14 cellular contexts compared by ENCODE assay signal in genomic region chr12:47862157-47862556, GRCh38. TPM values are rescaled to one million over a fixed set of nuclear protein-coding genes. Genes with fewer than 3 reads are reported as not detected.
DNase-seq lines count a peak whose midpoint lies in the region; ATAC-seq and TF ChIP-seq lines count a peak whose summit lies in the region.
"Had no signal": no experiment of that assay in that cellular context is flagged by ENCODE, and none has a peak within 500 bp of the region (broad histone marks: within the 10 kb centered on the region; RNA-seq: fewer than 3 reads in every experiment).

No MANE protein-coding gene starts in this region.

- no peak for DNase-seq in activated CD4-positive, alpha-beta T cell treated with anti-CD3 and anti-CD28 coated beads for 36 hours
- no peak for DNase-seq in activated CD4-positive, alpha-beta T cell treated with anti-CD3 and anti-CD28 coated beads for 1 hour
- DNase-seq in activated T-cell treated with anti-CD3 and anti-CD28 coated beads, Interleukin-2, amount 50 U/mL, for 72 hours = no peak
- DNase-seq in activated T-cell treated with anti-CD3 and anti-CD28 coated beads, Interleukin-2, amount 50 U/mL, for 48 hours = no peak
- no peak for DNase-seq in activated T-helper 1 cell treated with anti-CD3 and anti-CD28 coated beads, Interleukin-12 subunit alpha, Interleukin-12 subunit beta, Interleukin-2, Interleukin-4 antibody, amounts not matched to agents 30 ng/mL and 10 ng/mL and 1 ng/mL, durations not matched to agents 14 hours and 24 hours and 36 hours (ENCODE audit: low spot score)
- DNase-seq in amniotic stem cell (lab: John Stamatoyannopoulos, UW) = no peak
- no peak for DNase-seq in aorta
- DNase-seq: Caco-2; CD8-positive, alpha-beta memory T cell; HCEC 1CT; HFFc6 had no signal

- peaks cover 30% of the 10 kb centered on the region for H3K79me2 ChIP-seq in parathyroid adenoma

- peaks cover 49% of the 10 kb centered on the region for H3K4me1 ChIP-seq in parathyroid adenoma
- H3K4me1 ChIP-seq in aorta (ENCODE audit: control insufficient read depth in 1 of 2, insufficient read depth in 2 of 2, low read length in 2 of 2) = no peaks in the 10 kb centered on the region
- H3K4me1 ChIP-seq: Caco-2 had no signal

- POLR2A ChIA-PET in activated CD4-positive, alpha-beta T cell treated with anti-CD3 and anti-CD28 coated beads for 36 hours (lab: Charles Lee) = interaction anchor here (1.5 to 5.5 kb wide), 3 partner anchors 22 to 48 kb away, joined by 6 to 43 read pairs (median 8); partner anchors contain the start of gene VDR

- ATAC-seq in activated CD4-positive, alpha-beta T cell treated with anti-CD3 and anti-CD28 coated beads for 36 hours = no peak
- no peak for ATAC-seq in activated T-cell treated with anti-CD3 and anti-CD28 coated beads, Interleukin-2, amount 50 U/mL, for 72 hours (replicated peaks in 1 of 2)
- no peak for ATAC-seq in aorta (ENCODE audit: low FRiP score)

- no peak overlapping the region for H3K4me2 ChIP-seq in parathyroid adenoma (ENCODE audit: low read length)
- H3K4me2 ChIP-seq: BLaER1 had no signal

- H3K9me3 ChIP-seq in parathyroid adenoma (ENCODE audit: control insufficient read depth, low read length) = no peaks in the 10 kb centered on the region
- no peaks in the 10 kb centered on the region for H3K9me3 ChIP-seq in aorta (ENCODE audit: control insufficient read depth, low read length)
- H3K9me3 ChIP-seq: BLaER1, Caco-2 had no signal

- H3K9me3 Mint-ChIP-seq in activated CD4-positive, alpha-beta T cell treated with anti-CD3 and anti-CD28 coated beads for 36 hours (ENCODE audit: low read depth) = no peaks in the 10 kb centered on the region
- no peaks in the 10 kb centered on the region for H3K9me3 Mint-ChIP-seq in activated T-cell treated with anti-CD3 and anti-CD28 coated beads, Interleukin-2, amount 50 U/mL, for 72 hours
- no peaks in the 10 kb centered on the region for H3K9me3 Mint-ChIP-seq in activated T-helper 1 cell treated with anti-CD3 and anti-CD28 coated beads, Interleukin-12 subunit alpha, Interleukin-12 subunit beta, Interleukin-2, Interleukin-4 antibody, amounts not matched to agents 30 ng/mL and 10 ng/mL and 1 ng/mL, durations not matched to agents 14 hours and 24 hours and 36 hours
- H3K9me3 Mint-ChIP-seq: CD8-positive, alpha-beta memory T cell; HFFc6 had no signal

- H3K27me3 ChIP-seq in parathyroid adenoma (ENCODE audit: control insufficient read depth, insufficient read depth, low read length) (no peaks in the 10 kb centered on the region), aorta (ENCODE audit: control insufficient read depth in 1 of 2, insufficient read depth in 2 of 2, low read length in 1 of 2) (no peaks in the 10 kb centered on the region)
- H3K27me3 ChIP-seq: BLaER1 had no signal

- no peak overlapping the region for H2AFZ ChIP-seq in parathyroid adenoma

- H3K36me3 ChIP-seq in parathyroid adenoma (ENCODE audit: control insufficient read depth, insufficient read depth, low read length) (no peaks in the 10 kb centered on the region), aorta (ENCODE audit: control insufficient read depth in 1 of 2, insufficient read depth in 2 of 2, low read length in 1 of 2) (no peaks in the 10 kb centered on the region)
- H3K36me3 ChIP-seq: BLaER1 had no signal

- intact Hi-C loops in activated CD4-positive, alpha-beta T cell treated with anti-CD3 and anti-CD28 coated beads for 36 hours (cut with DNase I, micrococcal nuclease) = loop anchor here (5.0 kb wide), 3 partner anchors 40 to 100 kb away; partner anchors contain the start of genes TMEM106C (in 1 of the 2) and VDR (in 1 of the 2)
- intact Hi-C loops in activated T-helper 1 cell treated with anti-CD3 and anti-CD28 coated beads, Interleukin-12 subunit alpha, Interleukin-12 subunit beta, Interleukin-2, Interleukin-4 antibody, amounts not matched to agents 30 ng/mL and 10 ng/mL and 1 ng/mL, durations not matched to agents 14 hours and 24 hours and 36 hours (cut with micrococcal nuclease) = loop anchor here (5.0 kb wide), 1 partner anchor 85 kb away; no protein-coding TSS in a partner anchor
- intact Hi-C loops in aorta (cut with DNase I) = no loop called here

- no peak for TF ChIP-seq CTCF in parathyroid adenoma (IDR thresholded peaks at IDR 0.05)

- H3K4me3 ChIP-seq in parathyroid adenoma (ENCODE audit: low read depth, low read length) = no peak overlapping the region
- H3K4me3 ChIP-seq in aorta (ENCODE audit: low read length in 2 of 2) = no peak overlapping the region
- H3K4me3 ChIP-seq: BLaER1 had no signal

- H3K4me3 Mint-ChIP-seq in activated CD4-positive, alpha-beta T cell treated with anti-CD3 and anti-CD28 coated beads for 36 hours = no peak overlapping the region
- no peak overlapping the region for H3K4me3 Mint-ChIP-seq in activated T-cell treated with anti-CD3 and anti-CD28 coated beads, Interleukin-2, amount 50 U/mL, for 72 hours
- no peak overlapping the region for H3K4me3 Mint-ChIP-seq in activated T-helper 1 cell treated with anti-CD3 and anti-CD28 coated beads, Interleukin-12 subunit alpha, Interleukin-12 subunit beta, Interleukin-2, Interleukin-4 antibody, amounts not matched to agents 30 ng/mL and 10 ng/mL and 1 ng/mL, durations not matched to agents 14 hours and 24 hours and 36 hours
- H3K4me3 Mint-ChIP-seq: CD8-positive, alpha-beta memory T cell; HFFc6 had no signal

- H3K27ac ChIP-seq in parathyroid adenoma = peak overlapping the region; percentile 20
- H3K27ac ChIP-seq in aorta (ENCODE audit: low read depth in 1 of 2, low read length in 2 of 2) = no peak overlapping the region
- H3K27ac ChIP-seq: 22Rv1, BLaER1 had no signal

- no peaks in the 10 kb centered on the region for H3K27me3 Mint-ChIP-seq in activated CD4-positive, alpha-beta T cell treated with anti-CD3 and anti-CD28 coated beads for 36 hours
- H3K27me3 Mint-ChIP-seq in activated T-cell treated with anti-CD3 and anti-CD28 coated beads, Interleukin-2, amount 50 U/mL, for 72 hours (ENCODE audit: low read depth) = no peaks in the 10 kb centered on the region
- no peaks in the 10 kb centered on the region for H3K27me3 Mint-ChIP-seq in activated T-helper 1 cell treated with anti-CD3 and anti-CD28 coated beads, Interleukin-12 subunit alpha, Interleukin-12 subunit beta, Interleukin-2, Interleukin-4 antibody, amounts not matched to agents 30 ng/mL and 10 ng/mL and 1 ng/mL, durations not matched to agents 14 hours and 24 hours and 36 hours (ENCODE audit: insufficient read depth)
- H3K27me3 Mint-ChIP-seq: CD8-positive, alpha-beta memory T cell had no signal

- H3K36me3 Mint-ChIP-seq in activated CD4-positive, alpha-beta T cell treated with anti-CD3 and anti-CD28 coated beads for 36 hours (ENCODE audit: low read depth) = peaks cover 85% of the 10 kb centered on the region
- peaks cover 30 to 58% of the 10 kb centered on the region in 2 donors for H3K36me3 Mint-ChIP-seq in activated T-cell treated with anti-CD3 and anti-CD28 coated beads, Interleukin-2, amount 50 U/mL, for 72 hours (ENCODE audit: insufficient read depth in 2 of 2)
- H3K36me3 Mint-ChIP-seq in activated T-helper 1 cell treated with anti-CD3 and anti-CD28 coated beads, Interleukin-12 subunit alpha, Interleukin-12 subunit beta, Interleukin-2, Interleukin-4 antibody, amounts not matched to agents 30 ng/mL and 10 ng/mL and 1 ng/mL, durations not matched to agents 14 hours and 24 hours and 36 hours (ENCODE audit: low read depth) = peaks cover 87% of the 10 kb centered on the region
- H3K36me3 Mint-ChIP-seq: CD8-positive, alpha-beta memory T cell had no signal

- peak overlapping the region; percentile 96 for H3K27ac Mint-ChIP-seq in activated CD4-positive, alpha-beta T cell treated with anti-CD3 and anti-CD28 coated beads for 36 hours
- H3K27ac Mint-ChIP-seq in activated T-cell treated with anti-CD3 and anti-CD28 coated beads, Interleukin-2, amount 50 U/mL, for 72 hours = peak overlapping the region; percentile 94
- peak overlapping the region; percentile 98 for H3K27ac Mint-ChIP-seq in activated T-helper 1 cell treated with anti-CD3 and anti-CD28 coated beads, Interleukin-12 subunit alpha, Interleukin-12 subunit beta, Interleukin-2, Interleukin-4 antibody, amounts not matched to agents 30 ng/mL and 10 ng/mL and 1 ng/mL, durations not matched to agents 14 hours and 24 hours and 36 hours
- H3K27ac Mint-ChIP-seq: CD8-positive, alpha-beta memory T cell; HFFc6 had no signal

- no peak overlapping the region for H3K9ac ChIP-seq in parathyroid adenoma
- H3K9ac ChIP-seq: BLaER1 had no signal

- 72 to 84% methylated on average over 4 of the region's 4 CpGs for WGBS in aorta, 2 donors

- CTCF ChIA-PET in activated CD4-positive, alpha-beta T cell treated with anti-CD3 and anti-CD28 coated beads for 36 hours (lab: Charles Lee) = interaction anchor here (0.6 to 1.8 kb wide), 8 partner anchors 19 to 1029 kb away, joined by 3 to 6 read pairs (median 3); partner anchors contain the start of genes RPAP3, TMEM106C and VDR

- peaks cover 60% of the 10 kb centered on the region for H3K4me1 Mint-ChIP-seq in activated CD4-positive, alpha-beta T cell treated with anti-CD3 and anti-CD28 coated beads for 36 hours
- H3K4me1 Mint-ChIP-seq in activated T-cell treated with anti-CD3 and anti-CD28 coated beads, Interleukin-2, amount 50 U/mL, for 72 hours (ENCODE audit: low read depth) = peaks cover 93% of the 10 kb centered on the region
- H3K4me1 Mint-ChIP-seq in activated T-helper 1 cell treated with anti-CD3 and anti-CD28 coated beads, Interleukin-12 subunit alpha, Interleukin-12 subunit beta, Interleukin-2, Interleukin-4 antibody, amounts not matched to agents 30 ng/mL and 10 ng/mL and 1 ng/mL, durations not matched to agents 14 hours and 24 hours and 36 hours (ENCODE audit: low read depth) = peaks cover 81% of the 10 kb centered on the region

RNA-seq across cellular contexts. Expression of gene HDAC7, which starts 42.5 kb away (rescaled TPM):
- 100 to 1,000 TPM; 331 to 385 TPM for total RNA-seq in activated CD4-positive, alpha-beta T cell treated with anti-CD3 and anti-CD28 coated beads for 36 hours
- 100 to 1,000 TPM; 288 to 350 TPM for total RNA-seq in activated T-cell treated with anti-CD3 and anti-CD28 coated beads, Interleukin-2, amount 50 U/mL, for 72 hours
- total RNA-seq in activated T-helper 1 cell treated with anti-CD3 and anti-CD28 coated beads, Interleukin-12 subunit alpha, Interleukin-12 subunit beta, Interleukin-2, Interleukin-4 antibody, amounts not matched to agents 30 ng/mL and 10 ng/mL and 1 ng/mL, durations not matched to agents 14 hours and 24 hours and 36 hours = 453 and 466 TPM in 2 replicates
- total RNA-seq in aorta = 100 to 1,000 TPM; 144 to 192 TPM
- 10 to 100 TPM; 17.0 to 93.4 TPM for polyA plus RNA-seq in aorta

RNA-seq across cellular contexts. Expression of gene VDR, which starts 42.6 kb away (rescaled TPM):
- total RNA-seq in activated CD4-positive, alpha-beta T cell treated with anti-CD3 and anti-CD28 coated beads for 36 hours = 100 to 1,000 TPM; 108 to 124 TPM
- total RNA-seq in activated T-cell treated with anti-CD3 and anti-CD28 coated beads, Interleukin-2, amount 50 U/mL, for 72 hours = 100 to 1,000 TPM; 217 to 224 TPM
- total RNA-seq in activated T-helper 1 cell treated with anti-CD3 and anti-CD28 coated beads, Interleukin-12 subunit alpha, Interleukin-12 subunit beta, Interleukin-2, Interleukin-4 antibody, amounts not matched to agents 30 ng/mL and 10 ng/mL and 1 ng/mL, durations not matched to agents 14 hours and 24 hours and 36 hours = 305 and 318 TPM in 2 replicates
- 1 to 10 TPM; 7.9 to 9.3 TPM for total RNA-seq in aorta
- polyA plus RNA-seq in aorta = 1 to 10 TPM; 2.2 to 7.0 TPM

Comparison
In these comparisons a context has a peak if more than half of its experiments do, and no peak if none do; other contexts are left out.
1. RNA of gene VDR, which starts 42.6 kb away (total RNA-seq): 305 to 318 TPM in activated T-helper 1 cell treated with anti-CD3 and anti-CD28 coated beads, Interleukin-12 subunit alpha, Interleukin-12 subunit beta, Interleukin-2, Interleukin-4 antibody, amounts not matched to agents 30 ng/mL and 10 ng/mL and 1 ng/mL, durations not matched to agents 14 hours and 24 hours and 36 hours, 217 to 224 TPM in activated T-cell treated with anti-CD3 and anti-CD28 coated beads, Interleukin-2, amount 50 U/mL, for 72 hours and 108 to 124 TPM in activated CD4-positive, alpha-beta T cell treated with anti-CD3 and anti-CD28 coated beads for 36 hours; 7.9 to 9.3 TPM in aorta; every median in the first group is over 10 times any median in the second.
2. intact Hi-C loops: an anchor here in activated CD4-positive, alpha-beta T cell treated with anti-CD3 and anti-CD28 coated beads for 36 hours (5.0 kb wide) and activated T-helper 1 cell treated with anti-CD3 and anti-CD28 coated beads, Interleukin-12 subunit alpha, Interleukin-12 subunit beta, Interleukin-2, Interleukin-4 antibody, amounts not matched to agents 30 ng/mL and 10 ng/mL and 1 ng/mL, durations not matched to agents 14 hours and 24 hours and 36 hours (5.0 kb wide); none called in aorta.
3. Peak in every context shown above with its lines, with median percentiles within 50 percentile points of each other: H3K27ac Mint-ChIP-seq.